ENCODE assay signal across 7 cellular contexts in the genomic region with DNA sequence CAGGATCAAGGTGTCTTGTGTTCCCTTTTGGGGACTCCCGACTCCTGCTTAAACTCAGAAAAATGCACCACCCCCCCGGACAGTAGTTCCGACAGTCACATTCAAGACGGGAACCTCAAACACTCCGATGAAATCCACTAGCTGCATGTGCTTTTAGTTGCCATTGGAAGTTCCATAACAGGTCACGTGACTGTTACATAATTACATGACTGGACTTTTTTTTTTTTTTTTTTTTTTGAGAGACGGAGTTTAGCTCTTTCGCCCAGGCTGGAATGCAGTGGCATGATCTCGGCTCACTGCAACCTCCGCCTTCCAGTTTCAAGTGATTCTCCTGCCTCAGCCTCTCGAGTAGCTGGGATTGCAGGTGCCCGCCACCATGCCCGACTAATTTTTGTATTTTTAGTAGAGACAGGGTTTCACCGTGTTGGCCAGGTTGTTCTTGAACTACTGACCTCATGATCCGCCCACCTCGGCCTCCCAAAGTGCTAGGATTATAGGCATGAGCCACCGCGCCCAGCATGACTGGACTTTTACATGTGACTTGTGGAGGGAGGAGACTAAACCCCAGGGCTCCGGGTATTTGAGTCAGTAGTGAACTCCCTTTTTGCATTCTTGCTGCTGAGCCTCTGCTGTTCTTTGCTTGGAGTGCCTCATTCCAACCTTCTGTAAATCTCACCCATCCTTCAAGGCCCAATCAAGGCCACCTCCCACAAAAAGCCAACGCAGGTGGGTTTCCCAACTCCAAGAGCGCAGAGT. TPM values are rescaled to one million over a fixed set of nuclear protein-coding genes. Genes with fewer than 3 reads are reported as not detected.
DNase-seq lines count a peak whose midpoint lies in the region; ATAC-seq and TF ChIP-seq lines count a peak whose summit lies in the region.
"Not testable (repeated sequence)": the region's sequence is repeated elsewhere in the genome, so short reads cannot be mapped to it uniquely, and the experiment has no call there.

No MANE protein-coding gene starts in this region.

- not testable (repeated sequence) for H3K27me3 Mint-ChIP-seq in Calu3 (ENCODE audit: unreplicated experiment); activated T-cell treated with anti-CD3 and anti-CD28 coated beads, Interleukin-2, amount 50 U/mL, for 72 hours (ENCODE audit: low read depth)

- not testable (repeated sequence) for ATAC-seq in activated T-cell treated with anti-CD3 and anti-CD28 coated beads, Interleukin-2, amount 50 U/mL, for 72 hours (replicated peaks in 1 of 2)

- H3K4me3 ChIP-seq in HUES6 (ENCODE audit: low read depth, low read length) = peak overlapping the region; percentile 64; the same call in 1 of the 2 replicates
- peak overlapping the region; percentile 60 to 62 for H3K4me3 ChIP-seq in duodenal mucosa (ENCODE audit: low read depth in 1 of 2, low read length in 2 of 2)
- peak overlapping the region; percentile 64; the same call in 1 of the 2 replicates for H3K4me3 ChIP-seq in iPS-20b (ENCODE audit: low read length)
- peak overlapping the region; percentile 71 to 89 for H3K4me3 ChIP-seq in neutrophil (ENCODE audit: low read depth in 1 of 2, low read length in 1 of 2)

- not testable (repeated sequence) for H3K9me3 Mint-ChIP-seq in Calu3 (ENCODE audit: low read depth, unreplicated experiment); activated T-cell treated with anti-CD3 and anti-CD28 coated beads, Interleukin-2, amount 50 U/mL, for 72 hours

- not testable (repeated sequence) for H3K27me3 ChIP-seq in HUES6 (ENCODE audit: control insufficient read depth, insufficient read depth, low read length); duodenal mucosa (ENCODE audit: control insufficient read depth in 1 of 2, insufficient read depth in 2 of 2, low read length in 2 of 2); iPS-20b (ENCODE audit: insufficient read depth, low read length); neutrophil

- not testable (repeated sequence) for DNase-seq in Calu3
- DNase-seq in RKO (ENCODE audit: low spot score) = peak; percentile 96
- peak in 1 of 2 donors; percentile 23 for DNase-seq in activated T-cell treated with anti-CD3 and anti-CD28 coated beads, Interleukin-2, amount 50 U/mL, for 72 hours

- peak overlapping the region; percentile 71 for H3K27ac Mint-ChIP-seq in Calu3 (ENCODE audit: unreplicated experiment)
- peak overlapping the region; percentile 67 for H3K27ac Mint-ChIP-seq in activated T-cell treated with anti-CD3 and anti-CD28 coated beads, Interleukin-2, amount 50 U/mL, for 72 hours

- peak overlapping the region; percentile 93 for H3K4me3 Mint-ChIP-seq in Calu3 (ENCODE audit: low read depth, unreplicated experiment)
- peak overlapping the region; percentile 84 to 90 for H3K4me3 Mint-ChIP-seq in activated T-cell treated with anti-CD3 and anti-CD28 coated beads, Interleukin-2, amount 50 U/mL, for 72 hours

- H3K36me3 ChIP-seq in HUES6 (ENCODE audit: control insufficient read depth, insufficient read depth, low read length) = peaks cover 58% of the 10 kb centered on the region
- H3K36me3 ChIP-seq in duodenal mucosa (ENCODE audit: control insufficient read depth in 1 of 2, insufficient read depth in 2 of 2, low read length in 2 of 2) = peaks cover 33 to 52% of the 10 kb centered on the region in 2 donors
- peaks cover 55% of the 10 kb centered on the region for H3K36me3 ChIP-seq in iPS-20b (ENCODE audit: insufficient read depth, low read depth, low read length)
- H3K36me3 ChIP-seq in neutrophil = peaks cover 59% of the 10 kb centered on the region

- H3K9ac ChIP-seq in HUES6 (ENCODE audit: low read length); iPS-20b (ENCODE audit: low read depth, low read length): not testable (repeated sequence)
- peak overlapping the region; percentile 45 to 72 for H3K9ac ChIP-seq in duodenal mucosa (ENCODE audit: low read depth in 1 of 2, low read length in 2 of 2)

- TF ChIP-seq CTCF in Calu3 (IDR thresholded peaks at IDR 0.05; ENCODE audit: unreplicated experiment); neutrophil (IDR thresholded peaks at IDR 0.05): not testable (repeated sequence)

- H3K9me3 ChIP-seq in HUES6 (ENCODE audit: control insufficient read depth, insufficient read depth, low read depth, low read length); duodenal mucosa (ENCODE audit: control insufficient read depth in 1 of 2, low read length in 2 of 2); iPS-20b (ENCODE audit: insufficient read depth, low read depth, low read length); neutrophil: not testable (repeated sequence)

- not testable (repeated sequence) for BruUV-seq in Calu3 (replicated peaks; lab: Mats Ljungman, UMichigan)

- not testable (repeated sequence) for H3K27ac ChIP-seq in HUES6 (ENCODE audit: low read depth, low read length); duodenal mucosa (ENCODE audit: low read depth, low read length); iPS-20b (ENCODE audit: low read length)
- peak overlapping the region; percentile 95 for H3K27ac ChIP-seq in neutrophil

- peaks cover 57% of the 10 kb centered on the region for H3K4me1 Mint-ChIP-seq in Calu3 (ENCODE audit: low read depth, unreplicated experiment)
- H3K4me1 Mint-ChIP-seq in activated T-cell treated with anti-CD3 and anti-CD28 coated beads, Interleukin-2, amount 50 U/mL, for 72 hours (ENCODE audit: low read depth) = peaks cover 50% of the 10 kb centered on the region

- intact Hi-C loops in Calu3 (cut with micrococcal nuclease; ENCODE audit: unreplicated experiment) = not testable (repeated sequence)

- not testable (repeated sequence) for H3K4me1 ChIP-seq in HUES6 (ENCODE audit: control insufficient read depth, insufficient read depth, low read length); iPS-20b (ENCODE audit: insufficient read depth, low read length)
- H3K4me1 ChIP-seq in duodenal mucosa (ENCODE audit: control insufficient read depth in 1 of 2, insufficient read depth in 2 of 2, low read length in 2 of 2) (peaks cover 36 to 40% of the 10 kb centered on the region in 2 donors), neutrophil (ENCODE audit: control insufficient read depth in 1 of 2, insufficient read depth in 1 of 2, low read depth in 1 of 2, low read length in 1 of 2) (peaks cover 59 to 63% of the 10 kb centered on the region in 2 experiments)

- H3K36me3 Mint-ChIP-seq in Calu3 (ENCODE audit: insufficient read depth, unreplicated experiment) = peaks cover 92% of the 10 kb centered on the region
- H3K36me3 Mint-ChIP-seq in activated T-cell treated with anti-CD3 and anti-CD28 coated beads, Interleukin-2, amount 50 U/mL, for 72 hours (ENCODE audit: insufficient read depth in 2 of 2) = peaks cover 1 to 11% of the 10 kb centered on the region in 2 donors

- CTCF ChIA-PET in Calu3 (lab: Charles Lee) = interaction anchor here (0.9 to 1.5 kb wide), 3 partner anchors 12 to 107 kb away, joined by 3 read pairs; partner anchors contain the start of genes CENPX and LRRC45

RNA-seq across cellular contexts. Expression of gene SIRT7, which starts 1.6 kb away (rescaled TPM):
- 50.3 and 56.0 TPM in 2 replicates for total RNA-seq in Calu3 (2022)
- 10 to 100 TPM; 42.2 to 44.2 TPM for total RNA-seq in activated T-cell treated with anti-CD3 and anti-CD28 coated beads, Interleukin-2, amount 50 U/mL, for 72 hours

RNA-seq across cellular contexts. Expression of gene PCYT2, which starts 5.2 kb away (rescaled TPM):
- total RNA-seq in Calu3 (2022) = 58.4 and 60.9 TPM in 2 replicates
- total RNA-seq in activated T-cell treated with anti-CD3 and anti-CD28 coated beads, Interleukin-2, amount 50 U/mL, for 72 hours = 10 to 100 TPM; 13.9 to 14.2 TPM

RNA-seq across cellular contexts. Expression of gene MAFG, which starts 11.1 kb away (rescaled TPM):
- 36.1 and 37.9 TPM in 2 replicates for total RNA-seq in Calu3 (2022)
- 10 to 100 TPM; 41.5 to 44.7 TPM for total RNA-seq in activated T-cell treated with anti-CD3 and anti-CD28 coated beads, Interleukin-2, amount 50 U/mL, for 72 hours

RNA-seq across cellular contexts. Expression of gene NPB, which starts 14.4 kb away (rescaled TPM):
- 0.27 and 0.47 TPM in 2 replicates for total RNA-seq in Calu3 (2022)
- total RNA-seq in activated T-cell treated with anti-CD3 and anti-CD28 coated beads, Interleukin-2, amount 50 U/mL, for 72 hours = under 1 TPM in 1 of 2 donors, not detected in 1; 0.19 TPM

RNA-seq across cellular contexts. Expression of gene PYCR1, which starts 20.7 kb away (rescaled TPM):
- 102 and 105 TPM in 2 replicates for total RNA-seq in Calu3 (2022)
- 100 to 1,000 TPM; 141 to 178 TPM for total RNA-seq in activated T-cell treated with anti-CD3 and anti-CD28 coated beads, Interleukin-2, amount 50 U/mL, for 72 hours
